Comparison of ENCODE assay signal across 1 cellular context in the genomic region with DNA sequence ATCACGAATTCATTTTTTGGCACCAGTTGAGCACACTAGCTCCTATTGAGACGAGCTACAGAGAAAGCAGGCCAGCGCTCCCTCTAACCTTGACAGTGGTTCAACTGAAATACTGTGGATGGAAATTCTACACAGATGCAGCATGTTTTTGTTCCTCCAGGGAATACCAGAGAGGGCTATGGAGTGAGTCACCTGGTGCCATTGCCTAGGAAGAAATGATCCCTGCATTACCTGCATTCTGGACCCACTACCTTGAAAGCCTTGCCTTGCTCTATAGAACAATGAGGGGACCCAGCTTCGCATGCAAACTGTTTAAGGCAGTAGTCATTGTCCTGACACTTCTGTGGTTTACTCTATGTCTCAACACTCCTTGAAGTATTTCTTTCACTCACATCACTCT.
TF ChIP-seq lines count a peak whose summit lies in the region.

No MANE protein-coding gene starts in this region.

TF ChIP-seq in GM23338, 12 proteins besides CTCF, POLR2A, EP300 and RAD21:
- TF ChIP-seq, protein P1, sequence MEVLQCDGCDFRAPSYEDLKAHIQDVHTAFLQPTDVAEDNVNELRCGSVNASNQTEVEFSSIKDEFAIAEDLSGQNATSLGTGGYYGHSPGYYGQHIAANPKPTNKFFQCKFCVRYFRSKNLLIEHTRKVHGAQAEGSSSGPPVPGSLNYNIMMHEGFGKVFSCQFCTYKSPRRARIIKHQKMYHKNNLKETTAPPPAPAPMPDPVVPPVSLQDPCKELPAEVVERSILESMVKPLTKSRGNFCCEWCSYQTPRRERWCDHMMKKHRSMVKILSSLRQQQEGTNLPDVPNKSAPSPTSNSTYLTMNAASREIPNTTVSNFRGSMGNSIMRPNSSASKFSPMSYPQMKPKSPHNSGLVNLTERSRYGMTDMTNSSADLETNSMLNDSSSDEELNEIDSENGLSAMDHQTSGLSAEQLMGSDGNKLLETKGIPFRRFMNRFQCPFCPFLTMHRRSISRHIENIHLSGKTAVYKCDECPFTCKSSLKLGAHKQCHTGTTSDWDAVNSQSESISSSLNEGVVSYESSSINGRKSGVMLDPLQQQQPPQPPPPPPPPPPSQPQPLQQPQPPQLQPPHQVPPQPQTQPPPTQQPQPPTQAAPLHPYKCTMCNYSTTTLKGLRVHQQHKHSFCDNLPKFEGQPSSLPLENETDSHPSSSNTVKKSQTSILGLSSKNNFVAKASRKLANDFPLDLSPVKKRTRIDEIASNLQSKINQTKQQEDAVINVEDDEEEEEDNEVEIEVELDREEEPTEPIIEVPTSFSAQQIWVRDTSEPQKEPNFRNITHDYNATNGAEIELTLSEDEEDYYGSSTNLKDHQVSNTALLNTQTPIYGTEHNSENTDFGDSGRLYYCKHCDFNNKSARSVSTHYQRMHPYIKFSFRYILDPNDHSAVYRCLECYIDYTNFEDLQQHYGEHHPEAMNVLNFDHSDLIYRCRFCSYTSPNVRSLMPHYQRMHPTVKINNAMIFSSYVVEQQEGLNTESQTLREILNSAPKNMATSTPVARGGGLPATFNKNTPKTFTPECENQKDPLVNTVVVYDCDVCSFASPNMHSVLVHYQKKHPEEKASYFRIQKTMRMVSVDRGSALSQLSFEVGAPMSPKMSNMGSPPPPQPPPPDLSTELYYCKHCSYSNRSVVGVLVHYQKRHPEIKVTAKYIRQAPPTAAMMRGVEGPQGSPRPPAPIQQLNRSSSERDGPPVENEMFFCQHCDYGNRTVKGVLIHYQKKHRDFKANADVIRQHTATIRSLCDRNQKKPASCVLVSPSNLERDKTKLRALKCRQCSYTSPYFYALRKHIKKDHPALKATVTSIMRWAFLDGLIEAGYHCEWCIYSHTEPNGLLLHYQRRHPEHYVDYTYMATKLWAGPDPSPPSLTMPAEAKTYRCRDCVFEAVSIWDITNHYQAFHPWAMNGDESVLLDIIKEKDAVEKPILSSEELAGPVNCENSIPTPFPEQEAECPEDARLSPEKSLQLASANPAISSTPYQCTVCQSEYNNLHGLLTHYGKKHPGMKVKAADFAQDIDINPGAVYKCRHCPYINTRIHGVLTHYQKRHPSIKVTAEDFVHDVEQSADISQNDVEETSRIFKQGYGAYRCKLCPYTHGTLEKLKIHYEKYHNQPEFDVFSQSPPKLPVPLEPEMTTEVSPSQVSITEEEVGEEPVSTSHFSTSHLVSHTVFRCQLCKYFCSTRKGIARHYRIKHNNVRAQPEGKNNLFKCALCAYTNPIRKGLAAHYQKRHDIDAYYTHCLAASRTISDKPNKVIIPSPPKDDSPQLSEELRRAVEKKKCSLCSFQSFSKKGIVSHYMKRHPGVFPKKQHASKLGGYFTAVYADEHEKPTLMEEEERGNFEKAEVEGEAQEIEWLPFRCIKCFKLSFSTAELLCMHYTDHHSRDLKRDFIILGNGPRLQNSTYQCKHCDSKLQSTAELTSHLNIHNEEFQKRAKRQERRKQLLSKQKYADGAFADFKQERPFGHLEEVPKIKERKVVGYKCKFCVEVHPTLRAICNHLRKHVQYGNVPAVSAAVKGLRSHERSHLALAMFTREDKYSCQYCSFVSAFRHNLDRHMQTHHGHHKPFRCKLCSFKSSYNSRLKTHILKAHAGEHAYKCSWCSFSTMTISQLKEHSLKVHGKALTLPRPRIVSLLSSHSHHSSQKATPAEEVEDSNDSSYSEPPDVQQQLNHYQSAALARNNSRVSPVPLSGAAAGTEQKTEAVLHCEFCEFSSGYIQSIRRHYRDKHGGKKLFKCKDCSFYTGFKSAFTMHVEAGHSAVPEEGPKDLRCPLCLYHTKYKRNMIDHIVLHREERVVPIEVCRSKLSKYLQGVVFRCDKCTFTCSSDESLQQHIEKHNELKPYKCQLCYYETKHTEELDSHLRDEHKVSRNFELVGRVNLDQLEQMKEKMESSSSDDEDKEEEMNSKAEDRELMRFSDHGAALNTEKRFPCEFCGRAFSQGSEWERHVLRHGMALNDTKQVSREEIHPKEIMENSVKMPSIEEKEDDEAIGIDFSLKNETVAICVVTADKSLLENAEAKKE (CRISPR knock-in tag; IDR thresholded peaks at IDR 0.05): no peak
- no peak for TF ChIP-seq JUNB (IDR thresholded peaks at IDR 0.05; ENCODE audit: unreplicated experiment)
- TF ChIP-seq STAT1 (IDR thresholded peaks at IDR 0.05; ENCODE audit: unreplicated experiment): no peak
- TF ChIP-seq ZNF331 (CRISPR knock-in tag; IDR thresholded peaks at IDR 0.05; ENCODE audit: low read depth): no peak
- no peak for TF ChIP-seq EZH2 (IDR thresholded peaks at IDR 0.05; ENCODE audit: low read depth, unreplicated experiment)
- TF ChIP-seq, protein P2, sequence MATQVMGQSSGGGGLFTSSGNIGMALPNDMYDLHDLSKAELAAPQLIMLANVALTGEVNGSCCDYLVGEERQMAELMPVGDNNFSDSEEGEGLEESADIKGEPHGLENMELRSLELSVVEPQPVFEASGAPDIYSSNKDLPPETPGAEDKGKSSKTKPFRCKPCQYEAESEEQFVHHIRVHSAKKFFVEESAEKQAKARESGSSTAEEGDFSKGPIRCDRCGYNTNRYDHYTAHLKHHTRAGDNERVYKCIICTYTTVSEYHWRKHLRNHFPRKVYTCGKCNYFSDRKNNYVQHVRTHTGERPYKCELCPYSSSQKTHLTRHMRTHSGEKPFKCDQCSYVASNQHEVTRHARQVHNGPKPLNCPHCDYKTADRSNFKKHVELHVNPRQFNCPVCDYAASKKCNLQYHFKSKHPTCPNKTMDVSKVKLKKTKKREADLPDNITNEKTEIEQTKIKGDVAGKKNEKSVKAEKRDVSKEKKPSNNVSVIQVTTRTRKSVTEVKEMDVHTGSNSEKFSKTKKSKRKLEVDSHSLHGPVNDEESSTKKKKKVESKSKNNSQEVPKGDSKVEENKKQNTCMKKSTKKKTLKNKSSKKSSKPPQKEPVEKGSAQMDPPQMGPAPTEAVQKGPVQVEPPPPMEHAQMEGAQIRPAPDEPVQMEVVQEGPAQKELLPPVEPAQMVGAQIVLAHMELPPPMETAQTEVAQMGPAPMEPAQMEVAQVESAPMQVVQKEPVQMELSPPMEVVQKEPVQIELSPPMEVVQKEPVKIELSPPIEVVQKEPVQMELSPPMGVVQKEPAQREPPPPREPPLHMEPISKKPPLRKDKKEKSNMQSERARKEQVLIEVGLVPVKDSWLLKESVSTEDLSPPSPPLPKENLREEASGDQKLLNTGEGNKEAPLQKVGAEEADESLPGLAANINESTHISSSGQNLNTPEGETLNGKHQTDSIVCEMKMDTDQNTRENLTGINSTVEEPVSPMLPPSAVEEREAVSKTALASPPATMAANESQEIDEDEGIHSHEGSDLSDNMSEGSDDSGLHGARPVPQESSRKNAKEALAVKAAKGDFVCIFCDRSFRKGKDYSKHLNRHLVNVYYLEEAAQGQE (IDR thresholded peaks at IDR 0.05; ENCODE audit: unreplicated experiment): no peak
- no peak for TF ChIP-seq NANOG (IDR thresholded peaks at IDR 0.05; ENCODE audit: borderline replicate concordance)
- no peak for TF ChIP-seq EZH2phosphoT487 (IDR thresholded peaks at IDR 0.05; ENCODE audit: unreplicated experiment)
- no peak for TF ChIP-seq ZNF114 (CRISPR knock-in tag; IDR thresholded peaks at IDR 0.05)
- TF ChIP-seq ETS1 (IDR thresholded peaks at IDR 0.05): no peak
- TF ChIP-seq POLR2AphosphoS5 (IDR thresholded peaks at IDR 0.05; ENCODE audit: low read depth): no peak
- no peak for TF ChIP-seq CREB1 (CRISPR knock-in tag; IDR thresholded peaks at IDR 0.05; ENCODE audit: low read depth)
